In genomic region chr2:180190851-180191250, GRCh38 we compare ENCODE assay signal across 25 cellular contexts.
"Had no signal": no experiment of that assay in that cellular context is flagged by ENCODE, and none has a peak within 500 bp of the region (broad histone marks: within the 10 kb centered on the region; RNA-seq: fewer than 3 reads in every experiment).

No MANE protein-coding gene starts in this region.

- H3K36me3 ChIP-seq: ascending aorta, cardiac muscle cell, SJCRH30 had no signal

- H3K4me1 Mint-ChIP-seq: activated CD4-positive, alpha-beta T cell treated with anti-CD3 and anti-CD28 coated beads, Interleukin-2, amount 10 ng/mL, durations not matched to agents 24 days and 14 days; activated naive CD8-positive, alpha-beta T cell treated with anti-CD3 and anti-CD28 coated beads for 36 hours; activated T-helper 17 cell treated with anti-CD3 and anti-CD28 coated beads, Interleukin-2, amount 50 U/mL, for 72 hours; central memory CD8-positive, alpha-beta T cell had no signal

- H3K4me3 ChIP-seq: ascending aorta, cardiac muscle cell, SJCRH30, SK-N-MC had no signal

- H3K27me3 Mint-ChIP-seq: activated CD4-positive, alpha-beta T cell treated with anti-CD3 and anti-CD28 coated beads, Interleukin-2, amount 10 ng/mL, durations not matched to agents 24 days and 14 days; activated CD8-positive, alpha-beta T cell treated with anti-CD3 and anti-CD28 coated beads for 36 hours; activated T-helper 17 cell treated with anti-CD3 and anti-CD28 coated beads, Interleukin-2, amount 50 U/mL, for 72 hours had no signal

- H3K36me3 Mint-ChIP-seq: activated naive CD8-positive, alpha-beta T cell treated with anti-CD3 and anti-CD28 coated beads for 36 hours had no signal

- H3K27ac Mint-ChIP-seq: activated CD4-positive, alpha-beta T cell treated with anti-CD3 and anti-CD28 coated beads, Interleukin-2, amount 10 ng/mL, durations not matched to agents 24 days and 14 days; activated CD8-positive, alpha-beta T cell treated with anti-CD3 and anti-CD28 coated beads for 36 hours; activated naive CD8-positive, alpha-beta T cell treated with anti-CD3 and anti-CD28 coated beads for 36 hours; activated T-cell treated with anti-CD3 and anti-CD28 coated beads, Interleukin-2, amount 50 U/mL, for 72 hours; activated T-helper 17 cell treated with anti-CD3 and anti-CD28 coated beads, Interleukin-2, amount 50 U/mL, for 72 hours had no signal

- H3K4me3 Mint-ChIP-seq: activated CD4-positive, alpha-beta T cell treated with anti-CD3 and anti-CD28 coated beads, Interleukin-2, amount 10 ng/mL, durations not matched to agents 24 days and 14 days; activated CD8-positive, alpha-beta T cell treated with anti-CD3 and anti-CD28 coated beads for 36 hours; activated naive CD8-positive, alpha-beta T cell treated with anti-CD3 and anti-CD28 coated beads for 36 hours; activated T-cell treated with anti-CD3 and anti-CD28 coated beads, Interleukin-2, amount 50 U/mL, for 72 hours; activated T-helper 17 cell treated with anti-CD3 and anti-CD28 coated beads, Interleukin-2, amount 50 U/mL, for 72 hours; central memory CD8-positive, alpha-beta T cell had no signal

- FAIRE-seq: TTC549 had no signal

- H3K4me1 ChIP-seq: ascending aorta, SJCRH30 had no signal

- DNase-seq: activated CD4-positive, alpha-beta T cell treated with anti-CD3 and anti-CD28 coated beads, Interleukin-2, amount 10 ng/mL, durations not matched to agents 24 days and 14 days; activated CD4-positive, alpha-beta T cell treated with anti-CD3 and anti-CD28 coated beads, Interleukin-2, amount 50 U/mL, for 4 hours; activated CD8-positive, alpha-beta T cell treated with anti-CD3 and anti-CD28 coated beads for 36 hours; activated effector memory CD4-positive, alpha-beta T cell treated with anti-CD3 and anti-CD28 coated beads, Interleukin-2, amount 50 U/mL, for 16 hours; activated naive CD4-positive, alpha-beta T cell; activated naive CD4-positive, alpha-beta T cell treated with anti-CD3 and anti-CD28 coated beads, Interleukin-2, amount 50 U/mL, for 16 hours; activated naive CD8-positive, alpha-beta T cell treated with anti-CD3 and anti-CD28 coated beads for 36 hours; activated T-cell treated with anti-CD3 and anti-CD28 coated beads, Interleukin-2, amount 50 U/mL, for 1 hour; activated T-cell treated with anti-CD3 and anti-CD28 coated beads, Interleukin-2, amount 50 U/mL, for 72 hours; KG1; NCI-H1092 treated with DMSO at 0.1 percent for 48 hours; NCI-H1417; NCI-H146; NCI-H187; NCI-H2029 treated with DMSO at 0.1 percent for 48 hours; NCI-H226; NCI-H524 treated with DMSO at 0.1 percent for 48 hours; SHP77; SJCRH30 had no signal

- H3K27ac ChIP-seq: ascending aorta, cardiac muscle cell, SJCRH30, SK-N-MC had no signal

- H3K9me3 Mint-ChIP-seq: activated CD4-positive, alpha-beta T cell treated with anti-CD3 and anti-CD28 coated beads, Interleukin-2, amount 10 ng/mL, durations not matched to agents 24 days and 14 days; activated CD8-positive, alpha-beta T cell treated with anti-CD3 and anti-CD28 coated beads for 36 hours; activated naive CD8-positive, alpha-beta T cell treated with anti-CD3 and anti-CD28 coated beads for 36 hours; activated T-helper 17 cell treated with anti-CD3 and anti-CD28 coated beads, Interleukin-2, amount 50 U/mL, for 72 hours; central memory CD8-positive, alpha-beta T cell had no signal

- H3K9me3 ChIP-seq: ascending aorta, SJCRH30 had no signal

- H3K27me3 ChIP-seq: ascending aorta, cardiac muscle cell, SJCRH30 had no signal

- ATAC-seq: activated CD8-positive, alpha-beta T cell treated with anti-CD3 and anti-CD28 coated beads for 36 hours; activated T-cell treated with anti-CD3 and anti-CD28 coated beads, Interleukin-2, amount 50 U/mL, for 72 hours; activated T-helper 17 cell treated with anti-CD3 and anti-CD28 coated beads, Interleukin-2, amount 50 U/mL, for 72 hours had no signal
